32 cellular contexts compared by ENCODE assay signal in genomic region chr17:29607557-29608195, GRCh38.
"Had no signal": no experiment of that assay in that cellular context is flagged by ENCODE, and none has a peak within 500 bp of the region (broad histone marks: within the 10 kb centered on the region; RNA-seq: fewer than 3 reads in every experiment).

No MANE protein-coding gene starts in this region.

- H3K27me3 Mint-ChIP-seq: activated CD4-positive, alpha-beta memory T cell treated with anti-CD3 and anti-CD28 coated beads for 36 hours; activated CD4-positive, alpha-beta T cell treated with anti-CD3 and anti-CD28 coated beads, Interleukin-2, amount 10 ng/mL, durations not matched to agents 24 days and 14 days; activated naive CD4-positive, alpha-beta T cell treated with anti-CD3 and anti-CD28 coated beads, Interleukin-2, amount 50 U/mL, for 24 hours; T-helper 17 cell had no signal

- ATAC-seq: activated T-cell treated with anti-CD3 and anti-CD28 coated beads, Interleukin-2, amount 50 U/mL, for 4 hours; body of pancreas; gastroesophageal sphincter; mucosa of descending colon; T-helper 17 cell had no signal

- H3K9me3 Mint-ChIP-seq: activated CD4-positive, alpha-beta memory T cell treated with anti-CD3 and anti-CD28 coated beads for 36 hours; activated CD4-positive, alpha-beta T cell treated with anti-CD3 and anti-CD28 coated beads, Interleukin-2, amount 10 ng/mL, durations not matched to agents 24 days and 14 days; activated naive CD4-positive, alpha-beta T cell treated with anti-CD3 and anti-CD28 coated beads, Interleukin-2, amount 50 U/mL, for 24 hours; activated T-cell treated with anti-CD3 and anti-CD28 coated beads, Interleukin-2, amount 50 U/mL, for 4 hours; activated T-helper 2 cell treated with anti-CD3 and anti-CD28 coated beads, Interferon-gamma antibody, Interleukin-2, Interleukin-4, amounts not matched to agents 10 μg/mL and 5 μg/mL and 100 μg/mL, durations not matched to agents 14 hours and 24 hours and 36 hours; nephron had no signal

- DNase-seq: activated CD4-positive, alpha-beta memory T cell treated with anti-CD3 and anti-CD28 coated beads for 36 hours; activated CD4-positive, alpha-beta T cell treated with anti-CD3 and anti-CD28 coated beads, Interleukin-2, amount 10 ng/mL, durations not matched to agents 24 days and 14 days; activated CD4-positive, CD25-positive, alpha-beta regulatory T cell treated with anti-CD3 and anti-CD28 coated beads, Interleukin-2, amount 50 U/mL, for 72 hours; activated CD8-positive, alpha-beta memory T cell treated with anti-CD3 and anti-CD28 coated beads, Interleukin-2, amount 50 U/mL, for 48 hours; activated T-cell treated with anti-CD3 and anti-CD28 coated beads, Interleukin-2, amount 50 U/mL, for 4 hours; anterior cingulate cortex; body of pancreas; effector memory CD4-positive, alpha-beta T cell; erythroblast; islet precursor cell; left ventricle myocardium inferior; mucosa of descending colon; ovary; retina; stimulated activated CD4-positive, alpha-beta T cell treated with anti-CD3 and anti-CD28 coated beads, Interleukin-15, amount 100 ng/mL, for 24 hours; stimulated activated CD4-positive, alpha-beta T cell treated with anti-CD3 and anti-CD28 coated beads, Interleukin-2, amount 100 ng/mL, for 24 hours; stimulated activated naive CD4-positive, alpha-beta T cell; T-helper 17 cell; T1000; trophoblast cell had no signal

- H3K4me1 ChIP-seq: prostate gland, vagina had no signal

- H3K27ac Mint-ChIP-seq: activated CD4-positive, alpha-beta memory T cell treated with anti-CD3 and anti-CD28 coated beads for 36 hours; activated CD4-positive, alpha-beta T cell treated with anti-CD3 and anti-CD28 coated beads, Interleukin-2, amount 10 ng/mL, durations not matched to agents 24 days and 14 days; activated naive CD4-positive, alpha-beta T cell treated with anti-CD3 and anti-CD28 coated beads, Interleukin-2, amount 50 U/mL, for 24 hours; activated T-helper 2 cell treated with anti-CD3 and anti-CD28 coated beads, Interferon-gamma antibody, Interleukin-2, Interleukin-4, amounts not matched to agents 10 μg/mL and 5 μg/mL and 100 μg/mL, durations not matched to agents 14 hours and 24 hours and 36 hours; nephron; T-helper 17 cell had no signal

- H3K36me3 ChIP-seq: left ventricle myocardium inferior, neutrophil, ovary, prostate gland, thoracic aorta, vagina had no signal

- H3K9me3 ChIP-seq: body of pancreas, gastroesophageal sphincter, left ventricle myocardium inferior, mucosa of descending colon, neutrophil, ovary, prostate gland, thoracic aorta, vagina had no signal

- H3K27ac ChIP-seq: body of pancreas, coronary artery, gastroesophageal sphincter, hepatocyte, left ventricle myocardium inferior, neutrophil, ovary, prostate gland, thoracic aorta, vagina had no signal

- H3K4me3 ChIP-seq: body of pancreas, coronary artery, dorsolateral prefrontal cortex, gastroesophageal sphincter, hepatocyte, left ventricle myocardium inferior, lung, mucosa of descending colon, ovary, prostate gland, thoracic aorta, vagina had no signal

- H3K36me3 Mint-ChIP-seq: activated CD4-positive, alpha-beta memory T cell treated with anti-CD3 and anti-CD28 coated beads for 36 hours; activated naive CD4-positive, alpha-beta T cell treated with anti-CD3 and anti-CD28 coated beads, Interleukin-2, amount 50 U/mL, for 24 hours had no signal

- H3K4me3 Mint-ChIP-seq: activated CD4-positive, alpha-beta memory T cell treated with anti-CD3 and anti-CD28 coated beads for 36 hours; activated CD4-positive, alpha-beta T cell treated with anti-CD3 and anti-CD28 coated beads, Interleukin-2, amount 10 ng/mL, durations not matched to agents 24 days and 14 days; activated naive CD4-positive, alpha-beta T cell treated with anti-CD3 and anti-CD28 coated beads, Interleukin-2, amount 50 U/mL, for 24 hours; activated T-cell treated with anti-CD3 and anti-CD28 coated beads, Interleukin-2, amount 50 U/mL, for 4 hours; nephron; T-helper 17 cell had no signal

- H3K4me1 Mint-ChIP-seq: activated CD4-positive, alpha-beta T cell treated with anti-CD3 and anti-CD28 coated beads, Interleukin-2, amount 10 ng/mL, durations not matched to agents 24 days and 14 days; activated naive CD4-positive, alpha-beta T cell treated with anti-CD3 and anti-CD28 coated beads, Interleukin-2, amount 50 U/mL, for 24 hours; T-helper 17 cell had no signal

- H3K27me3 ChIP-seq: body of pancreas, dorsolateral prefrontal cortex, gastroesophageal sphincter, hepatocyte, ovary, vagina had no signal
